ENCODE assay signal across 22 cellular contexts in the genomic region with DNA sequence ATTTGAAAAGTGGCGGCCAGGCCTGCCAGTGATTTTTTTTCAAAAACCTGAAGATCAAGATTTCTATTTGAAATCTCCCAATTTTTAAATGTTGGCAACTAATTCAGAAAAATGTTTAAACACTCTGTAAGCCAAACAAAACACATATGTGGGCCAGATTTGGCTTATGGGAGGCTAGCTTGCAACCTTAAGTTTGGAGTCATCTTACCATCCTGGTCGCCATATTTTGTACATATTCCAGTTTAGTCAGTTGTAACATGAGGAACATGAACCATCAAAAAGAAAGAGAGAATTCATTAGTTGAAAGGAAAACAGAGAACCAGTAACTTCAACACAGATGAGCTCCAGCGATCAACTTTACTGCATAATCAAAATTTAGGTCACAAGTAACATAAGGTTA.
DNase-seq lines count a peak whose midpoint lies in the region; FAIRE-seq and TF ChIP-seq lines count a peak whose summit lies in the region.
"Had no signal": no experiment of that assay in that cellular context is flagged by ENCODE, and none has a peak within 500 bp of the region (broad histone marks: within the 10 kb centered on the region; RNA-seq: fewer than 3 reads in every experiment).

No MANE protein-coding gene starts in this region.

- FAIRE-seq in H54 (lab: Jason Lieb, UNC), result peak; percentile 30
- FAIRE-seq: A204.1, GM12892, GM18507, HepG2 had no signal

- no peak for DNase-seq in H54 (ENCODE audit: insufficient read length, low spot score)
- peak; percentile 77 for DNase-seq in HFF-Myc (ENCODE audit: extremely low read depth, low read depth)
- peak; percentile 39 for DNase-seq in fibroblast of gingiva (ENCODE audit: low read depth)
- DNase-seq in foreskin fibroblast, result peak; percentile 12 to 68
- DNase-seq in SW480 (ENCODE audit: low spot score), result no peak
- no peak for DNase-seq in NCI-H2107 (lab: John Stamatoyannopoulos, UW)
- DNase-seq in glomerular visceral epithelial cell (ENCODE audit: extremely low spot score), result no peak
- DNase-seq: ACHN; BE2C; C1 segment of cervical spinal cord; CD4-positive, CD25-positive, alpha-beta regulatory T cell; CD8-positive, alpha-beta memory T cell; COR-L47; DMS153; DMS79; GDM1; H7 had no signal

- H3K4me3 ChIP-seq in HFF-Myc (replicated peaks; ENCODE audit: low read depth, low read length) (no peak overlapping the region), foreskin fibroblast (ENCODE audit: low read depth in 1 of 2, low read length in 2 of 2) (no peak overlapping the region)
- H3K4me3 ChIP-seq: GM23338 had no signal

- TF ChIP-seq POLR2A in H54 (IDR thresholded peaks at IDR 0.05; ENCODE audit: low read depth, low read length), result no peak

- no peak for TF ChIP-seq CTCF in HFF-Myc (IDR thresholded peaks at IDR 0.05; ENCODE audit: low read depth, low read length, missing control alignments)
- TF ChIP-seq CTCF in foreskin fibroblast (IDR thresholded peaks at IDR 0.05; ENCODE audit: low read depth, low read length), result no peak

Comparison
In these comparisons a context has a peak if more than half of its experiments do, and no peak if none do; other contexts are left out.
1. DNase-seq: peak in HFF-Myc (single experiment), fibroblast of gingiva (single experiment) and foreskin fibroblast (2 of 2); none in H54 (single experiment), SW480 (single experiment), NCI-H2107 (single experiment) and glomerular visceral epithelial cell (single experiment).